In the genomic region with DNA sequence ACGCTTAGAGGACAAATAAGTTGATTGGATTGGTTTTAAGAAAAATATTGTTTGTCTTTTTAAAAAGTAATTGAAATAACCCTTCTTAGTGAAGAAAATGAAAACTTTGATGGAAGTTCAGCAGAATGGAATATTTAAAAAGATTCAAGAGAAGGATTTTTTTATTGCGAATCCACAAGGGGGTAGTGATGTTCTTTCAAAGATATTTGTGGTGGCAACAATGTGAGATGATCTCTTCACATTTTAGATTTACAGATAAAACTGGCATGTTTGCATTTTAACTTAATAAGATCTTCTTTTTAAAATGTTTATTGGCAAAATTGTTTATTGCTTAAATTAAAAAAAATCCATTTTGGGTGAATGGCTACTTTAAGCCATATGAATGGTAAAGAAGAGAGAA, we compare ENCODE assay signal across 8 cellular contexts. TPM values are rescaled to one million over a fixed set of nuclear protein-coding genes. Genes with fewer than 3 reads are reported as not detected.
A peak's percentile ranks its signal among the peaks of the same experiment; 100 is the strongest.
DNase-seq lines count a peak whose midpoint lies in the region; ATAC-seq and TF ChIP-seq lines count a peak whose summit lies in the region.

No MANE protein-coding gene starts in this region.

- H2BK12ac ChIP-seq in H9 (ENCODE audit: insufficient read length, low read depth, low read length), result no peak overlapping the region

- no peak overlapping the region for H3K18ac ChIP-seq in H9 (ENCODE audit: insufficient read length, low read depth, low read length)

- no peak overlapping the region for H3K4ac ChIP-seq in H9 (ENCODE audit: low read depth, low read length)

- no peak overlapping the region for H3K9ac ChIP-seq in H9 (ENCODE audit: extremely low read depth, insufficient read length, low read length)

- no peak overlapping the region for H3K56ac ChIP-seq in H9 (ENCODE audit: insufficient read length, low read depth, low read length)

- peaks cover 17% of the 10 kb centered on the region; the same call in 1 of the 2 replicates for H3K79me2 ChIP-seq in H9 (ENCODE audit: insufficient read depth, low read length)

- no peaks in the 10 kb centered on the region for H4K20me1 ChIP-seq in H9 (ENCODE audit: control insufficient read depth, insufficient read depth, insufficient read length)

- ATAC-seq in GM18868 (IDR thresholded peaks at IDR 0.05; ENCODE audit: unreplicated experiment) (no peak), GM19397 (IDR thresholded peaks at IDR 0.05; ENCODE audit: unreplicated experiment) (no peak)

- no peak overlapping the region for H3K4me2 ChIP-seq in H9 (ENCODE audit: insufficient read depth, insufficient read length, low read length)

- H2BK120ac ChIP-seq in H9 (ENCODE audit: low read depth, low read length, poor library complexity, severe bottlenecking), result no peak overlapping the region

- H4K91ac ChIP-seq in H9 (ENCODE audit: insufficient read length, low read depth, low read length), result no peak overlapping the region

- H3K36me3 ChIP-seq in tibial nerve, result no peaks in the 10 kb centered on the region

- POLR2A ChIA-PET in AG04449 (lab: Yijun Ruan, JAX), result no interaction called here
- POLR2A ChIA-PET in RWPE1 (lab: Yijun Ruan, JAX; ENCODE audit: low non-redundant PET), result no interaction called here

- no peak overlapping the region for H3K23ac ChIP-seq in H9 (ENCODE audit: insufficient read length, low read depth, low read length)

- H3K4me1 ChIP-seq in H9 (ENCODE audit: insufficient read depth, low read length), result no peaks in the 10 kb centered on the region
- H3K4me1 ChIP-seq in tibial nerve, result peaks cover 0 to 55% (median 6%) of the 10 kb centered on the region in 4 donors

- H3K4me1 Mint-ChIP-seq in H9, result peaks cover 22 to 24% of the 10 kb centered on the region in 2 experiments

- no peak overlapping the region for H3K4me3 Mint-ChIP-seq in H9

- H3K27ac Mint-ChIP-seq in H9, result peak overlapping the region in 1 of 3 experiments; percentile 66; a peak in 1 of 7 replicates

- no CpG with 5 or more reads among the region's 2 CpGs for WGBS in H9 (ENCODE audit: extremely low coverage, insufficient read length, low lambda C conversion rate)
- WGBS in tibial nerve, 2 donors, result 58 to 59% methylated on average over 2 of the region's 2 CpGs

- H2BK20ac ChIP-seq in H9 (ENCODE audit: low read depth, low read length, poor library complexity, severe bottlenecking), result no peak overlapping the region

- no peak for TF ChIP-seq POLR2A in tibial nerve (IDR thresholded peaks at IDR 0.05)

- H2BK5ac ChIP-seq in H9 (ENCODE audit: insufficient read length, low read length), result no peak overlapping the region

- H3K23me2 ChIP-seq in H9 (ENCODE audit: insufficient read length, low read depth, low read length, poor library complexity, severe bottlenecking), result no peaks in the 10 kb centered on the region

- no peaks in the 10 kb centered on the region for H3K27me3 ChIP-seq in H9 (ENCODE audit: insufficient read depth, low read length)
- H3K27me3 ChIP-seq in tibial nerve, result no peaks in the 10 kb centered on the region

- no peak overlapping the region for H2BK15ac ChIP-seq in H9 (ENCODE audit: low read depth, low read length)

- H3K14ac ChIP-seq in H9 (ENCODE audit: insufficient read depth, low read length), result no peak overlapping the region

- DNase-seq in AG04449 (ENCODE audit: low read depth, low spot score) (peak; percentile 26), H9 (no peak), RWPE1 (ENCODE audit: low spot score) (peak; percentile 26), fibroblast of villous mesenchyme (ENCODE audit: low read depth) (peak; percentile 73), tibial nerve (ENCODE audit: low spot score in 2 of 2) (no peak)
- DNase-seq in stimulated activated CD4-positive, alpha-beta T cell treated with anti-CD3 and anti-CD28 coated beads, Interleukin-4, amount 100 ng/mL, for 1 hour, result no peak

- no peak overlapping the region for H4K5ac ChIP-seq in H9 (ENCODE audit: insufficient read length, low read depth, low read length)

- CTCF ChIA-PET in AG04449 (lab: Yijun Ruan, JAX) (interaction anchor here (1.1 to 6.1 kb wide), 8 partner anchors 8 to 853 kb away, joined by 3 to 92 read pairs (median 7); a partner anchor contains a TSS), RWPE1 (lab: Yijun Ruan, JAX) (no interaction called here)

- H3K36me3 Mint-ChIP-seq in H9 (ENCODE audit: insufficient read depth in 1 of 3, low read depth in 3 of 3), result peaks cover 1 to 20% (median 11%) of the 10 kb centered on the region in 3 experiments; a peak in 5 of 7 replicates

- H3K9me3 ChIP-seq in H9 (ENCODE audit: control insufficient read depth, low read depth, low read length) (no peaks in the 10 kb centered on the region), tibial nerve (no peaks in the 10 kb centered on the region)

- no peaks in the 10 kb centered on the region for H3K9me3 Mint-ChIP-seq in H9

- H3K79me1 ChIP-seq in H9 (ENCODE audit: insufficient read depth, low read depth, low read length, poor library complexity, severe bottlenecking), result peaks cover 10% of the 10 kb centered on the region

- H2AFZ ChIP-seq in H9 (ENCODE audit: low read length), result no peak overlapping the region

- no peak overlapping the region for H2AK5ac ChIP-seq in H9 (ENCODE audit: insufficient read length, low read length)

- no peaks in the 10 kb centered on the region for H3K27me3 Mint-ChIP-seq in H9 (ENCODE audit: low read depth)

- no peak overlapping the region for H3T11ph ChIP-seq in H9 (ENCODE audit: low read length)

- no peak overlapping the region for H4K8ac ChIP-seq in H9 (replicated peaks; ENCODE audit: insufficient read length, low read depth, low read length)

- H3K27ac ChIP-seq in H9 (ENCODE audit: insufficient read length, low read depth, low read length), result no peak overlapping the region
- no peak overlapping the region for H3K27ac ChIP-seq in RWPE1
- H3K27ac ChIP-seq in tibial nerve, result no peak overlapping the region

- TF ChIP-seq CTCF in AG04449 (IDR thresholded peaks at IDR 0.05; ENCODE audit: insufficient read depth, low read length, missing control alignments) (peak; percentile 13), H9 (conservative IDR thresholded peaks at IDR 0.05) (peak; percentile 58), RWPE1 (conservative IDR thresholded peaks at IDR 0.05; ENCODE audit: low read depth) (peak; percentile 43; the same call in 1 of the 2 replicates), fibroblast of villous mesenchyme (IDR thresholded peaks at IDR 0.05; ENCODE audit: insufficient read depth, low read depth, low read length) (peak; percentile 46), tibial nerve (IDR thresholded peaks at IDR 0.05) (peak; percentile 9 to 55 (median 34))

- no peak for TF ChIP-seq EP300 in tibial nerve (IDR thresholded peaks at IDR 0.05)

- H3K4me3 ChIP-seq in AG04449 (ENCODE audit: low read depth, low read length) (no peak overlapping the region), fibroblast of villous mesenchyme (ENCODE audit: low read depth, low read length) (no peak overlapping the region), tibial nerve (no peak overlapping the region)

RNA-seq across cellular contexts. Expression of a gene that starts 8.9 kb away (rescaled TPM):
- 115 and 116 TPM in 2 replicates for total RNA-seq in H9 (2021)
- total RNA-seq in fibroblast of villous mesenchyme, result 47.4 and 56.1 TPM in 2 replicates
- 100 to 1,000 TPM in 2 of 4 donors, 10 to 100 TPM in 2; 41.8 to 104 (median 87.2) TPM for total RNA-seq in tibial nerve

Comparison
In these comparisons a context has a peak if more than half of its experiments do, and no peak if none do; other contexts are left out.
1. DNase-seq: peak in AG04449 (single experiment), RWPE1 (single experiment) and fibroblast of villous mesenchyme (single experiment); none in H9 (single experiment), tibial nerve (0 of 2) and stimulated activated CD4-positive, alpha-beta T cell treated with anti-CD3 and anti-CD28 coated beads, Interleukin-4, amount 100 ng/mL, for 1 hour (single experiment).
2. Peak in every context shown above with its lines, with median percentiles within 50 percentile points of each other: CTCF ChIP-seq.